ENCODE assay signal across 22 cellular contexts in genomic region chr18:76886112-76886511, GRCh38.
DNase-seq lines count a peak whose midpoint lies in the region; ATAC-seq and TF ChIP-seq lines count a peak whose summit lies in the region.
"Had no signal": no experiment of that assay in that cellular context is flagged by ENCODE, and none has a peak within 500 bp of the region (broad histone marks: within the 10 kb centered on the region; RNA-seq: fewer than 3 reads in every experiment).

No MANE protein-coding gene starts in this region.

- TF ChIP-seq CTCF in brain (conservative IDR thresholded peaks at IDR 0.05) (no peak), glutamatergic neuron (IDR thresholded peaks at IDR 0.05; ENCODE audit: partially characterized antibody, unreplicated experiment) (no peak), GM20000 (IDR thresholded peaks at IDR 0.05; ENCODE audit: extremely low read depth, missing control alignments) (no peak)

- peaks cover 44% of the 10 kb centered on the region for H3K36me3 Mint-ChIP-seq in activated naive CD4-positive, alpha-beta T cell treated with anti-CD3 and anti-CD28 coated beads, Interleukin-2, amount 10 ng/mL, durations not matched to agents 7 days and 5 days
- peaks cover 80% of the 10 kb centered on the region for H3K36me3 Mint-ChIP-seq in brain
- H3K36me3 Mint-ChIP-seq in glutamatergic neuron (ENCODE audit: unreplicated experiment), result peaks cover 18% of the 10 kb centered on the region

- H3K27me3 Mint-ChIP-seq in activated naive CD4-positive, alpha-beta T cell treated with anti-CD3 and anti-CD28 coated beads, Interleukin-2, amount 10 ng/mL, durations not matched to agents 7 days and 5 days, result no peaks in the 10 kb centered on the region
- H3K27me3 Mint-ChIP-seq in brain, result no peaks in the 10 kb centered on the region
- H3K27me3 Mint-ChIP-seq in glutamatergic neuron (ENCODE audit: unreplicated experiment), result peaks cover 2% of the 10 kb centered on the region

- peak overlapping the region; percentile 35 for H3K27ac Mint-ChIP-seq in activated naive CD4-positive, alpha-beta T cell treated with anti-CD3 and anti-CD28 coated beads, Interleukin-2, amount 10 ng/mL, durations not matched to agents 7 days and 5 days
- peak overlapping the region in 3 of 5 experiments; percentile 17 to 69 (median 46) for H3K27ac Mint-ChIP-seq in brain
- peak overlapping the region; percentile 13 for H3K27ac Mint-ChIP-seq in glutamatergic neuron (ENCODE audit: unreplicated experiment)
- H3K27ac Mint-ChIP-seq: CD8-positive, alpha-beta T cell; GM23338 had no signal

- no peak overlapping the region for H3K27ac ChIP-seq in substantia nigra (ENCODE audit: low read depth, low read length, poor library complexity, severe bottlenecking)
- H3K27ac ChIP-seq: RWPE1 had no signal

- no peaks in the 10 kb centered on the region for H3K4me1 Mint-ChIP-seq in activated naive CD4-positive, alpha-beta T cell treated with anti-CD3 and anti-CD28 coated beads, Interleukin-2, amount 10 ng/mL, durations not matched to agents 7 days and 5 days
- peaks cover 17% of the 10 kb centered on the region for H3K4me1 Mint-ChIP-seq in brain
- H3K4me1 Mint-ChIP-seq in glutamatergic neuron (ENCODE audit: low read depth, unreplicated experiment), result peaks cover 6% of the 10 kb centered on the region
- H3K4me1 Mint-ChIP-seq: GM23338 had no signal

- CTCF ChIA-PET in activated naive CD4-positive, alpha-beta T cell treated with anti-CD3 and anti-CD28 coated beads, Interleukin-2, amount 10 ng/mL, durations not matched to agents 7 days and 5 days (lab: Charles Lee), result no interaction called here

- H3K4me3 Mint-ChIP-seq in activated naive CD4-positive, alpha-beta T cell treated with anti-CD3 and anti-CD28 coated beads, Interleukin-2, amount 10 ng/mL, durations not matched to agents 7 days and 5 days, result no peak overlapping the region
- H3K4me3 Mint-ChIP-seq in brain, result no peak overlapping the region
- no peak overlapping the region for H3K4me3 Mint-ChIP-seq in glutamatergic neuron (ENCODE audit: unreplicated experiment)
- H3K4me3 Mint-ChIP-seq: CD8-positive, alpha-beta T cell; GM23338 had no signal

- DNase-seq in activated naive CD4-positive, alpha-beta T cell treated with anti-CD3 and anti-CD28 coated beads, Interleukin-2, amount 10 ng/mL, durations not matched to agents 7 days and 5 days, result no peak
- no peak for DNase-seq in activated naive CD4-positive, alpha-beta T cell treated with anti-CD3 and anti-CD28 coated beads, Interleukin-2, amount 50 U/mL, for 16 hours
- no peak for DNase-seq in glutamatergic neuron
- DNase-seq in GM20000 (ENCODE audit: low spot score), result no peak
- no peak for DNase-seq in substantia nigra (lab: John Stamatoyannopoulos, UW)
- DNase-seq: AML-193; Calu3; CD8-positive, alpha-beta T cell; DMS153; KG1; NCI-H1092; NCI-H1436; NCI-H187 treated with DMSO at 0.1 percent for 48 hours; NCI-H2107; NCI-H226; NCI-H510A treated with DMSO at 0.1 percent for 48 hours; NCI-H748 treated with DMSO at 0.1 percent for 48 hours; SIG-M5 had no signal

- no peak for ATAC-seq in HG03108 (IDR thresholded peaks at IDR 0.05; ENCODE audit: unreplicated experiment)
- ATAC-seq: CD8-positive, alpha-beta T cell; GM23338 had no signal

- H3K9me3 Mint-ChIP-seq in activated naive CD4-positive, alpha-beta T cell treated with anti-CD3 and anti-CD28 coated beads, Interleukin-2, amount 10 ng/mL, durations not matched to agents 7 days and 5 days, result no peaks in the 10 kb centered on the region
- H3K9me3 Mint-ChIP-seq in brain, result peaks cover 0 to 6% (median 2%) of the 10 kb centered on the region in 5 experiments
- H3K9me3 Mint-ChIP-seq in glutamatergic neuron (ENCODE audit: unreplicated experiment), result no peaks in the 10 kb centered on the region
- H3K9me3 Mint-ChIP-seq: CD8-positive, alpha-beta T cell; GM23338 had no signal
